ENCODE assay signal across 26 cellular contexts in genomic region chr10:106904209-106904608, GRCh38.
"Had no signal": no experiment of that assay in that cellular context is flagged by ENCODE, and none has a peak within 500 bp of the region (broad histone marks: within the 10 kb centered on the region; RNA-seq: fewer than 3 reads in every experiment).

No MANE protein-coding gene starts in this region.

- H3K4me1 ChIP-seq: parathyroid adenoma, psoas muscle, right lobe of liver, sigmoid colon, suprapubic skin, testis, tibial artery, transverse colon, upper lobe of right lung, uterus had no signal

- H3K9me3 ChIP-seq: neutrophil, psoas muscle, right lobe of liver, sigmoid colon, testis, tibial artery, transverse colon, upper lobe of right lung, uterus had no signal

- H3K27me3 ChIP-seq: neutrophil, right lobe of liver, sigmoid colon, suprapubic skin, testis, tibial artery, transverse colon, upper lobe of right lung, uterus had no signal

- DNase-seq: naive thymus-derived CD8-positive, alpha-beta T cell; nephron progenitor cell; nucleus accumbens; posterior cingulate gyrus; psoas muscle; right cardiac atrium; right lobe of liver; sigmoid colon; small intestine; stimulated activated CD4-positive, alpha-beta T cell treated with anti-CD3 and anti-CD28 coated beads, Interleukin-15, amount 100 ng/mL, for 24 hours; stimulated activated CD4-positive, alpha-beta T cell treated with anti-CD3 and anti-CD28 coated beads, Interleukin-2, amount 100 ng/mL, for 24 hours; stimulated activated CD4-positive, alpha-beta T cell treated with anti-CD3 and anti-CD28 coated beads, Interleukin-2, amount 100 ng/mL, for 48 hours; stimulated activated CD4-positive, alpha-beta T cell treated with anti-CD3 and anti-CD28 coated beads, Interleukin-4, amount 100 ng/mL, for 24 hours; stimulated activated naive B cell treated with anti-CD40 and anti-IgM and Interleukin-4, amounts not matched to agents 10 μg/mL and 1 μg/mL and 100 μg/mL, for 72 hours; stimulated activated naive CD4-positive, alpha-beta T cell treated with Interleukin-2 at 50 U/mL for 16 hours; substantia nigra; testis; tibial artery; transverse colon; upper lobe of right lung; uterus had no signal

- H3K27ac ChIP-seq: neutrophil, parathyroid adenoma, psoas muscle, right lobe of liver, sigmoid colon, suprapubic skin, testis, tibial artery, transverse colon, upper lobe of right lung, uterus had no signal

- ATAC-seq: naive thymus-derived CD8-positive, alpha-beta T cell; natural killer cell treated with Interleukin-12 subunit alpha and Interleukin-12 subunit beta and Interleukin-15 and Interleukin-18, amount 100 ng/mL, for 72 hours; psoas muscle; right cardiac atrium; right lobe of liver; stimulated activated effector memory CD8-positive, alpha-beta T cell treated with anti-CD3 and anti-CD28 coated beads, Interleukin-12 subunit alpha, Interleukin-12 subunit beta, amount 100 ng/mL, for 72 hours; stimulated activated naive B cell treated with anti-CD40 and anti-IgM and Interleukin-4, amounts not matched to agents 10 μg/mL and 1 μg/mL and 100 μg/mL, for 72 hours; upper lobe of right lung had no signal

- H3K4me3 ChIP-seq: psoas muscle, right lobe of liver, sigmoid colon, suprapubic skin, testis, tibial artery, transverse colon, upper lobe of right lung, uterus had no signal

- H3K79me2 ChIP-seq: parathyroid adenoma had no signal

- H3K36me3 ChIP-seq: neutrophil, right lobe of liver, sigmoid colon, suprapubic skin, tibial artery, transverse colon, upper lobe of right lung, uterus had no signal

- H3K9ac ChIP-seq: parathyroid adenoma had no signal

- H2AFZ ChIP-seq: parathyroid adenoma had no signal
